9 cellular contexts compared by ENCODE assay signal in the genomic region with DNA sequence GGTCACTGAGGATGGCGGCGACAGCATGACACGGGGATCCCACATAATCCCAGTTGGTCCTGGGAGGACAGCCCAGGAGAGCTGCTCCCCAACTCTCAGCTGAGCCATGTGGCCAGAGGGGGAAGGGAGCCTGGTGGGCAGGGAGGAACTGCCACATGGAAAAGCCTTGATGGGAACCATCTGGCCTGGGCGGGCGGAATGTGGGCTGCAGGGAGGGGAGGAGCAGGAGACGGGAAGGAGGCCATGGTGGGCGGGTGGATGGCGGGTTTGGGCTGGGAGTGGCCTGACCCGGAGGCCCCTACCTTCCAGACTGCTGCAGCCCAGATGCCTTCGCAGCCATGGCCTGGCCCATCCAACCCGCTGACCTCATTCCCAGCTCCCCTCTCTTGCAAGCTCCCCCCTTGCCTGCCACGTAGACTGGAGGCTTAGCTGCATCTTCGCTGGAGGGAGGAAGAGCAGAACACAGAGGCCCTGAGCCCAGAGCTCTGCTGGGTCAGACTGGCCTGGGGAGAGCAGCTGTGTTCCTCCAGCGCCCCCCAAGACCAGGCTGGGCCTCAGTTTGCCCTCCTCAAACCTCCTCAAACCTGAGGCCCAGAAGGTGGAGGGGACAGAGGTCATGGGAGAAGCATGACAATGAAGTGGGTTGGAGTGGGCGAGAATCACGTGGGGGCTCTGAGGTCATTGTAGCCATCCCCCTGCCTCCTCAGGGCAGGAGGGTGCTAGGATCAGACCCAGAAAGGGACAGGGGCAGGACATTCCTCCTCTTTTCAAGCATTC. TPM values are rescaled to one million over a fixed set of nuclear protein-coding genes. Genes with fewer than 3 reads are reported as not detected.
A peak's percentile ranks its signal among the peaks of the same experiment; 100 is the strongest.
DNase-seq lines count a peak whose midpoint lies in the region; ATAC-seq and TF ChIP-seq lines count a peak whose summit lies in the region.
"Had no signal": no experiment of that assay in that cellular context is flagged by ENCODE, and none has a peak within 500 bp of the region (broad histone marks: within the 10 kb centered on the region; RNA-seq: fewer than 3 reads in every experiment).

No MANE protein-coding gene starts in this region.

- no peaks in the 10 kb centered on the region for H3K9me3 ChIP-seq in lung (ENCODE audit: control insufficient read depth in 2 of 2, insufficient read depth in 1 of 2, low read length in 1 of 2)
- no peaks in the 10 kb centered on the region for H3K9me3 ChIP-seq in T-helper 17 cell (ENCODE audit: control insufficient read depth, low read length, poor library complexity, severe bottlenecking)

- DNase-seq in activated CD8-positive, alpha-beta memory T cell treated with anti-CD3 and anti-CD28 coated beads for 24 hours: peak; percentile 44
- DNase-seq in activated CD8-positive, alpha-beta memory T cell treated with anti-CD3 and anti-CD28 coated beads, Interleukin-2, amount 50 U/mL, for 48 hours: no peak
- DNase-seq in coronary artery (ENCODE audit: low spot score) (peak; percentile 98), lung (ENCODE audit: low spot score) (peak; percentile 79), T-helper 17 cell (no peak)

- H3K4me3 Mint-ChIP-seq in T-helper 17 cell: no peak overlapping the region

- peaks cover 17% of the 10 kb centered on the region for H3K36me3 Mint-ChIP-seq in T-helper 17 cell (ENCODE audit: low read depth)

- no peaks in the 10 kb centered on the region for H3K36me3 ChIP-seq in lung (ENCODE audit: control insufficient read depth in 2 of 2, insufficient read depth in 2 of 2, low read length in 2 of 2)
- H3K36me3 ChIP-seq in urinary bladder (ENCODE audit: insufficient read depth): no peaks in the 10 kb centered on the region

- H3K27me3 Mint-ChIP-seq in T-helper 17 cell: peaks cover 71% of the 10 kb centered on the region

- peaks cover 0 to 3% of the 10 kb centered on the region in 2 donors for H3K4me1 ChIP-seq in lung (ENCODE audit: control insufficient read depth in 2 of 2, insufficient read depth in 2 of 2, low read length in 2 of 2)
- H3K4me1 ChIP-seq in urinary bladder (ENCODE audit: insufficient read depth): no peaks in the 10 kb centered on the region

- no peaks in the 10 kb centered on the region for H3K27me3 ChIP-seq in lung (ENCODE audit: control insufficient read depth, insufficient read depth)

- no peak overlapping the region for H3K27ac Mint-ChIP-seq in T-helper 17 cell

- 66 to 68% methylated on average over 16 of the region's 16 CpGs for WGBS in lung, 2 donors
- WGBS in urinary bladder: 19% methylated on average over 16 of the region's 16 CpGs

- ATAC-seq in lung (ENCODE audit: insufficient read depth, low FRiP score) (peak; percentile 64), GM21367 (IDR thresholded peaks at IDR 0.05; ENCODE audit: unreplicated experiment) (no peak), T-helper 17 cell (no peak), GM21786 (IDR thresholded peaks at IDR 0.05; ENCODE audit: unreplicated experiment) (no peak)

- H3K4me1 Mint-ChIP-seq in T-helper 17 cell: peaks cover 10% of the 10 kb centered on the region

- TF ChIP-seq CTCF in coronary artery (IDR thresholded peaks at IDR 0.05) (no peak), lung (IDR thresholded peaks at IDR 0.05; ENCODE audit: control extremely low read depth, extremely low read depth) (no peak)

- H3K27ac ChIP-seq in coronary artery: peak overlapping the region; percentile 76 to 98
- H3K27ac ChIP-seq in lung (ENCODE audit: low read depth in 1 of 2, low read length in 1 of 2): peak overlapping the region; percentile 36 to 84
- peak overlapping the region; percentile 94 for H3K27ac ChIP-seq in urinary bladder (ENCODE audit: low read depth)
- H3K27ac ChIP-seq: HL-60 had no signal

- H3K4me3 ChIP-seq in coronary artery (peak overlapping the region; percentile 48), lung (no peak overlapping the region), urinary bladder (ENCODE audit: low read depth, low read length) (no peak overlapping the region)

RNA-seq across cellular contexts. Expression of a gene that starts 8.2 kb away (rescaled TPM):
- total RNA-seq in lung (1,000 to 10,000 TPM in 1 of 2 donors, 100 to 1,000 TPM in 1; 443 to 1,330 TPM), urinary bladder (5,262 TPM), T-helper 17 cell (10 to 100 TPM; 15.4 to 16.6 TPM)
- polyA plus RNA-seq in lung (100 to 1,000 TPM in 1 of 2 donors, 10 to 100 TPM in 1; 30.5 to 122 TPM), urinary bladder (802 TPM)

RNA-seq across cellular contexts. Expression of a gene that starts 43.9 kb away (rescaled TPM):
- total RNA-seq in lung: 10 to 100 TPM in 1 of 2 donors, 1 to 10 TPM in 1; 5.0 to 18.2 TPM
- polyA plus RNA-seq in lung: 10 to 100 TPM in 1 of 2 donors, 1 to 10 TPM in 1; 9.7 to 19.4 TPM
- total RNA-seq in urinary bladder: 15.4 TPM
- 89.1 TPM for polyA plus RNA-seq in urinary bladder
- total RNA-seq in T-helper 17 cell: not detected

RNA-seq across cellular contexts. Expression of a gene that starts 59.2 kb away (rescaled TPM):
- total RNA-seq in lung: 10 to 100 TPM; 31.7 to 77.4 TPM
- 10 to 100 TPM; 38.1 to 61.5 TPM for polyA plus RNA-seq in lung
- 16.6 TPM for total RNA-seq in urinary bladder
- polyA plus RNA-seq in urinary bladder: 29.6 TPM
- total RNA-seq in T-helper 17 cell: 100 to 1,000 TPM in 1 of 2 donors, 10 to 100 TPM in 1; 82.9 to 111 TPM

Comparison
In these comparisons a context has a peak if more than half of its experiments do, and no peak if none do; other contexts are left out.
1. DNase-seq: peak in activated CD8-positive, alpha-beta memory T cell treated with anti-CD3 and anti-CD28 coated beads for 24 hours (single experiment), coronary artery (single experiment) and lung (single experiment); none in activated CD8-positive, alpha-beta memory T cell treated with anti-CD3 and anti-CD28 coated beads, Interleukin-2, amount 50 U/mL, for 48 hours (single experiment) and T-helper 17 cell (0 of 3).
2. RNA of a gene that starts 8.2 kb away (total RNA-seq): 5,262 TPM in urinary bladder (single experiment) and 443 to 1,330 TPM in lung; 15.4 to 16.6 TPM in T-helper 17 cell; every median in the first group is over 10 times any median in the second.
3. RNA of a gene that starts 43.9 kb away (total RNA-seq): 5.0 to 18.2 TPM in lung and 15.4 TPM in urinary bladder (single experiment); not detected in T-helper 17 cell; every median in the first group is over 4 times any median in the second.
4. Peak in every context shown above with its lines, with median percentiles within 50 percentile points of each other: H3K27ac ChIP-seq.